ENCODE assay signal across 10 cellular contexts in the genomic region with DNA sequence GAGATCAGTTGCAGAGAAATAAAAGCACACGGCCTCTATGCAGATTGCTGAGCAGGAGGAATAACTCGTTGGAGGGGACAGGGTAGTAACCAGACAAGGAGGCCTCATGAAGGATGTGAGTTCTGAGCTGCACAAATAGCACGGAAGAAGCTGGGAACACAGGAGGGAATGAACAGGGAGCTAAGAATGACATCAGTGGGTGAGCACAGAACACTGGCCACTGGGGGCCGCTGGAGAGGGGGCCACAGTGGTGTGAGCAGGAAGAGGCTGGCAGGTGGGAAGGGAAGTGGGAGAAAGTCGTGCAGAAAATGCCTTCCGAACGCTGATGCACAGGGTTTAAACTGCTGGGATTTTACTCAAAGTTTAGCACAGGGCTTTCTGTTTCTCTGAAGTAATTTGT.
DNase-seq lines count a peak whose midpoint lies in the region; ATAC-seq and TF ChIP-seq lines count a peak whose summit lies in the region.
"Had no signal": no experiment of that assay in that cellular context is flagged by ENCODE, and none has a peak within 500 bp of the region (broad histone marks: within the 10 kb centered on the region; RNA-seq: fewer than 3 reads in every experiment).

No MANE protein-coding gene starts in this region.

- no peaks in the 10 kb centered on the region for H3K9me3 ChIP-seq in left ventricle myocardium inferior (replicated peaks)

- H3K36me3 Mint-ChIP-seq in activated CD4-positive, alpha-beta T cell treated with anti-CD3 and anti-CD28 coated beads, Interleukin-2, amount 10 ng/mL, durations not matched to agents 7 days and 5 days (ENCODE audit: low read depth) = peaks cover 11% of the 10 kb centered on the region

- peak; percentile 50 for TF ChIP-seq CTCF in AG04449 (IDR thresholded peaks at IDR 0.05; ENCODE audit: insufficient read depth, low read length, missing control alignments)
- peak; percentile 61 for TF ChIP-seq CTCF in GM12875 (IDR thresholded peaks at IDR 0.05; ENCODE audit: borderline replicate concordance, insufficient read depth, low read depth, low read length)
- peak; percentile 28 for TF ChIP-seq CTCF in left ventricle myocardium inferior (IDR thresholded peaks at IDR 0.05; ENCODE audit: borderline replicate concordance)

- in situ Hi-C loops in SK-MEL-5 (cut with HindIII; ENCODE audit: low pct_unique_long_range_greater_than_20kb, low sequenced_read_pairs) = no loop called here

- H3K4me1 Mint-ChIP-seq in activated CD4-positive, alpha-beta T cell treated with anti-CD3 and anti-CD28 coated beads, Interleukin-2, amount 10 ng/mL, durations not matched to agents 7 days and 5 days = no peaks in the 10 kb centered on the region
- H3K4me1 Mint-ChIP-seq: activated B cell treated with CpG ODN at 0.5 μM for 24 hours had no signal

- POLR2A ChIA-PET in AG04449 (lab: Yijun Ruan, JAX) = interaction anchor here (0.6 kb wide), 1 partner anchor 125 kb away, joined by 3 read pairs; no protein-coding TSS in a partner anchor
- POLR2A ChIA-PET in activated CD4-positive, alpha-beta T cell treated with anti-CD3 and anti-CD28 coated beads, Interleukin-2, amount 10 ng/mL, durations not matched to agents 7 days and 5 days (lab: Charles Lee) = interaction anchor here (0.7 kb wide), 1 partner anchor 31 kb away, joined by 3 read pairs; no protein-coding TSS in a partner anchor

- peaks cover 9% of the 10 kb centered on the region for H3K4me1 ChIP-seq in left ventricle myocardium inferior

- H3K27ac Mint-ChIP-seq in activated CD4-positive, alpha-beta T cell treated with anti-CD3 and anti-CD28 coated beads, Interleukin-2, amount 10 ng/mL, durations not matched to agents 7 days and 5 days = no peak overlapping the region
- H3K27ac Mint-ChIP-seq: activated B cell treated with CpG ODN at 0.5 μM for 24 hours had no signal

- no peaks in the 10 kb centered on the region for H3K27me3 Mint-ChIP-seq in activated CD4-positive, alpha-beta T cell treated with anti-CD3 and anti-CD28 coated beads, Interleukin-2, amount 10 ng/mL, durations not matched to agents 7 days and 5 days
- H3K27me3 Mint-ChIP-seq: activated B cell treated with CpG ODN at 0.5 μM for 24 hours had no signal

- ATAC-seq in HG03378 (IDR thresholded peaks at IDR 0.05; ENCODE audit: unreplicated experiment) (no peak), GM18505 (IDR thresholded peaks at IDR 0.05; ENCODE audit: unreplicated experiment) (no peak)

- DNase-seq in AG04449 (ENCODE audit: low read depth, low spot score) (no peak), SK-MEL-5 (ENCODE audit: low read depth, low spot score) (peak; percentile 48), left ventricle myocardium inferior (no peak)
- no peak for DNase-seq in activated naive CD4-positive, alpha-beta T cell treated with Interleukin-2 at 50 U/mL for 16 hours
- no peak for DNase-seq in activated CD4-positive, alpha-beta T cell treated with anti-CD3 and anti-CD28 coated beads, Interleukin-2, amount 10 ng/mL, durations not matched to agents 7 days and 5 days
- DNase-seq: activated B cell treated with CpG ODN at 0.5 μM for 24 hours; stimulated activated CD4-positive, alpha-beta T cell treated with anti-CD3 and anti-CD28 coated beads, Interleukin-1b, Interleukin-23, amount 100 ng/mL, for 48 hours had no signal

- H3K4me3 ChIP-seq in AG04449 (ENCODE audit: low read depth, low read length) = no peak overlapping the region
- no peak overlapping the region for H3K4me3 ChIP-seq in GM12875 (ENCODE audit: low read depth, low read length)
- H3K4me3 ChIP-seq in left ventricle myocardium inferior = no peak overlapping the region

- H3K27me3 ChIP-seq in left ventricle myocardium inferior (ENCODE audit: low read depth) = no peaks in the 10 kb centered on the region

- no peaks in the 10 kb centered on the region for H3K9me3 Mint-ChIP-seq in activated CD4-positive, alpha-beta T cell treated with anti-CD3 and anti-CD28 coated beads, Interleukin-2, amount 10 ng/mL, durations not matched to agents 7 days and 5 days
- H3K9me3 Mint-ChIP-seq: activated B cell treated with CpG ODN at 0.5 μM for 24 hours had no signal

- intact Hi-C loops in left ventricle myocardium inferior (cut with micrococcal nuclease) = no loop called here

- CTCF ChIA-PET in AG04449 (lab: Yijun Ruan, JAX) = interaction anchor here (1.3 to 3.4 kb wide), 5 partner anchors 12 to 610 kb away, joined by 4 to 8 read pairs (median 5); no protein-coding TSS in a partner anchor
- CTCF ChIA-PET in activated CD4-positive, alpha-beta T cell treated with anti-CD3 and anti-CD28 coated beads, Interleukin-2, amount 10 ng/mL, durations not matched to agents 7 days and 5 days (lab: Charles Lee) = interaction anchor here (0.5 to 1.4 kb wide), 5 partner anchors 9 to 125 kb away, joined by 3 to 7 read pairs (median 3); no protein-coding TSS in a partner anchor

- peaks cover 56% of the 10 kb centered on the region for H3K36me3 ChIP-seq in left ventricle myocardium inferior

- no peak overlapping the region for H3K27ac ChIP-seq in left ventricle myocardium inferior (replicated peaks)

- no peak for TF ChIP-seq POLR2A in GM18505 (IDR thresholded peaks at IDR 0.05; ENCODE audit: borderline replicate concordance, extremely low read depth, insufficient read depth, insufficient read length)

- no peak overlapping the region for H3K4me3 Mint-ChIP-seq in activated CD4-positive, alpha-beta T cell treated with anti-CD3 and anti-CD28 coated beads, Interleukin-2, amount 10 ng/mL, durations not matched to agents 7 days and 5 days
- H3K4me3 Mint-ChIP-seq: activated B cell treated with CpG ODN at 0.5 μM for 24 hours had no signal
